In genomic region chr2:102895386-102895785, GRCh38 we compare ENCODE assay signal across 1 cellular context.
TF ChIP-seq lines count a peak whose summit lies in the region.

No MANE protein-coding gene starts in this region.

TF ChIP-seq in GM23338, 12 proteins besides CTCF, POLR2A, EP300 and RAD21 (continued from another document):
- 0 out of 2 replicates have a peak, but pooled peaks have one; percentile 50 for TF ChIP-seq ZNF462 (CRISPR knock-in tag; IDR thresholded peaks at IDR 0.05)
